Comparison of ENCODE assay signal across 18 cellular contexts in the genomic region with DNA sequence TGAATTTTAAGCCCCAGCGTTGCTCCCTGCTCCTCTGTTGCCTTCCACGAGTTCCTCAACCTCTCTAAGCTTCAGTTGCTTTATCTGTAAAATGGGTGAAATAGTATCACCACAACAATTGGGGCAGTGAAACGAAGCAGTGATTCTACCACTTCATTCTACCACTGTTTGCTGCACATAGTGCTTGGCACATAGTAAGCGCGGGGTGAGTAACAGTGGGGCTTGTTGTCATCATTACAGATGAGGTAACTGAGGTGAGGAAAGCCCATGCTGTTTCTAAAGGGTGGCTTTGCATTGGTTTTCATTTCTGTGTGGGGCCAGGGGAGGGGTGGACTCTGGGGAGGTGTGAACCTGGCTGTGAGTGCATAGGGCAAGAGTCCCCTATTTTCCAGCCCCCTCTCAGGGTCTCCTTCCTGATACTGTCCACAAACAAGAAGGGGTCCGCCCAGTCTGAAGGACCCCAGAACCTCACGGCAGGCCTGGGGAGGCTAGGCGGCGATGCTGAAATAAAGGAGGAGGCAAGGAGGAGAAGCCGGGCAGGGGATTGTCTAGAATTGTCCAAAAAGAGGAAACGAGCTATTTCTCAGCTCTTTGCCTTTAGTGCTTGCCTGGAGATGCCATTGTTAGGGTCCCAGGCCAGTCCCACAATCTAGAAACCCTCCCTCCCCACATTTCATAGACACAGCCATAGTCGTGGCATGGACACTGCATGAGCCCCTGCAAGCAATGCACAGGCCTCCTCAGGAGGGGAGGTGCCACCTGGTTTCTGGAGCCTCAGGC.
DNase-seq lines count a peak whose midpoint lies in the region; ATAC-seq and TF ChIP-seq lines count a peak whose summit lies in the region.
"Had no signal": no experiment of that assay in that cellular context is flagged by ENCODE, and none has a peak within 500 bp of the region (broad histone marks: within the 10 kb centered on the region; RNA-seq: fewer than 3 reads in every experiment).

No MANE protein-coding gene starts in this region.

- no peaks in the 10 kb centered on the region for H3K27me3 ChIP-seq in left lung

- intact Hi-C loops in left lung (cut with DNase I): no loop called here

- no peak for DNase-seq in stimulated activated naive CD8-positive, alpha-beta T cell treated with anti-CD3 and anti-CD28 coated beads, Interleukin-15, amount 100 ng/mL, for 72 hours
- DNase-seq in stimulated activated naive CD8-positive, alpha-beta T cell treated with anti-CD3 and anti-CD28 coated beads, Interleukin-15, Interleukin-2, amounts not matched to agents 100 U/mL and 50 U/mL, for 24 hours: no peak
- DNase-seq in NOMO-1 (lab: John Stamatoyannopoulos, UW; ENCODE audit: unreplicated experiment in 2 of 2): peak; percentile 11 to 76
- DNase-seq in coronary artery (ENCODE audit: low spot score): peak; percentile 33
- DNase-seq in left lung: no peak
- DNase-seq in GM10248 (ENCODE audit: extremely low spot score): no peak
- DNase-seq in GM19238 (ENCODE audit: insufficient read length, low spot score): no peak
- DNase-seq: ACHN; C1 segment of cervical spinal cord; CD8-positive, alpha-beta memory T cell; NCI-H1417; NCI-H187; NCI-H2107; NCI-H2227 treated with DMSO at 0.1 percent for 48 hours; NCI-H524; Right ventricle myocardium superior; SK-N-SH had no signal

- peak overlapping the region in 1 of 2 donors; percentile 60 for H3K27ac Mint-ChIP-seq in stimulated activated naive CD8-positive, alpha-beta T cell treated with anti-CD3 and anti-CD28 coated beads, Interleukin-15, amount 100 ng/mL, for 72 hours
- H3K27ac Mint-ChIP-seq: CD8-positive, alpha-beta memory T cell had no signal

- ATAC-seq in stimulated activated naive CD8-positive, alpha-beta T cell treated with anti-CD3 and anti-CD28 coated beads, Interleukin-15, amount 100 ng/mL, for 72 hours: peak; percentile 39
- no peak for ATAC-seq in stimulated activated naive CD8-positive, alpha-beta T cell treated with anti-CD3 and anti-CD28 coated beads, Interleukin-15, Interleukin-2, amounts not matched to agents 100 U/mL and 50 U/mL, for 24 hours
- ATAC-seq in left lung: no peak

- no peaks in the 10 kb centered on the region for H3K36me3 ChIP-seq in left lung
- H3K36me3 ChIP-seq: HAP-1 had no signal

- H3K27ac ChIP-seq in coronary artery (no peak overlapping the region), left lung (no peak overlapping the region)

- H3K4me1 Mint-ChIP-seq in stimulated activated naive CD8-positive, alpha-beta T cell treated with anti-CD3 and anti-CD28 coated beads, Interleukin-15, amount 100 ng/mL, for 72 hours: peaks cover under 1% of the 10 kb centered on the region
- H3K4me1 Mint-ChIP-seq: CD8-positive, alpha-beta memory T cell had no signal

- no peak overlapping the region for H3K4me3 Mint-ChIP-seq in stimulated activated naive CD8-positive, alpha-beta T cell treated with anti-CD3 and anti-CD28 coated beads, Interleukin-15, amount 100 ng/mL, for 72 hours
- H3K4me3 Mint-ChIP-seq: CD8-positive, alpha-beta memory T cell had no signal

- CTCF ChIA-PET in GM10248 (lab: Yijun Ruan, JAX): no interaction called here

- H3K4me1 ChIP-seq in left lung: peaks cover 0 to 8% of the 10 kb centered on the region in 2 donors
- H3K4me1 ChIP-seq: HAP-1 had no signal

- H3K9me3 ChIP-seq in left lung: no peaks in the 10 kb centered on the region
- H3K9me3 ChIP-seq: HAP-1, SK-N-SH had no signal

- POLR2A ChIA-PET in GM10248 (lab: Yijun Ruan, JAX): no interaction called here

- TF ChIP-seq CTCF in coronary artery (IDR thresholded peaks at IDR 0.05) (no peak), left lung (IDR thresholded peaks at IDR 0.05) (no peak), GM10248 (IDR thresholded peaks at IDR 0.05; ENCODE audit: control extremely low read depth, extremely low read depth, low read depth, missing control alignments) (no peak)

- no peaks in the 10 kb centered on the region for H3K27me3 Mint-ChIP-seq in stimulated activated naive CD8-positive, alpha-beta T cell treated with anti-CD3 and anti-CD28 coated beads, Interleukin-15, amount 100 ng/mL, for 72 hours

- H3K4me3 ChIP-seq in coronary artery: no peak overlapping the region
- H3K4me3 ChIP-seq in left lung: no peak overlapping the region
- H3K4me3 ChIP-seq: HAP-1 had no signal

- no peaks in the 10 kb centered on the region for H3K9me3 Mint-ChIP-seq in stimulated activated naive CD8-positive, alpha-beta T cell treated with anti-CD3 and anti-CD28 coated beads, Interleukin-15, amount 100 ng/mL, for 72 hours
- H3K9me3 Mint-ChIP-seq: CD8-positive, alpha-beta memory T cell had no signal

Comparison
In these comparisons a context has a peak if more than half of its experiments do, and no peak if none do; other contexts are left out.
1. DNase-seq: peak in NOMO-1 (2 of 2) and coronary artery (single experiment); none in stimulated activated naive CD8-positive, alpha-beta T cell treated with anti-CD3 and anti-CD28 coated beads, Interleukin-15, amount 100 ng/mL, for 72 hours (0 of 2), stimulated activated naive CD8-positive, alpha-beta T cell treated with anti-CD3 and anti-CD28 coated beads, Interleukin-15, Interleukin-2, amounts not matched to agents 100 U/mL and 50 U/mL, for 24 hours (single experiment), left lung (0 of 2), GM10248 (single experiment) and GM19238 (single experiment).